In genomic region chr20:48094196-48094749, GRCh38 we compare ENCODE assay signal across 24 cellular contexts.
A peak's percentile ranks its signal among the peaks of the same experiment; 100 is the strongest.
DNase-seq lines count a peak whose midpoint lies in the region; ATAC-seq, FAIRE-seq and TF ChIP-seq lines count a peak whose summit lies in the region.
"Had no signal": no experiment of that assay in that cellular context is flagged by ENCODE, and none has a peak within 500 bp of the region (broad histone marks: within the 10 kb centered on the region; RNA-seq: fewer than 3 reads in every experiment).

No MANE protein-coding gene starts in this region.

- H3K9me1 ChIP-seq in K562 (ENCODE audit: control insufficient read depth, insufficient read depth, low read length) = no peaks in the 10 kb centered on the region

- H3K27me3 ChIP-seq in K562 (ENCODE audit: control insufficient read depth in 2 of 2, insufficient read depth in 2 of 2, low read length in 2 of 2) (peaks cover 0 to 7% of the 10 kb centered on the region in 2 experiments; a peak in 2 of 5 replicates), testis (no peaks in the 10 kb centered on the region)
- H3K27me3 ChIP-seq: BE2C, BLaER1 had no signal

- no peaks in the 10 kb centered on the region; a peak in 1 of 5 replicates for H3K4me1 ChIP-seq in K562 (replicated peaks in 1 of 2; ENCODE audit: control insufficient read depth in 2 of 2, insufficient read depth in 2 of 2, low read length in 2 of 2)
- no peaks in the 10 kb centered on the region for H3K4me1 ChIP-seq in testis
- H3K4me1 ChIP-seq: BE2C had no signal

- TF ChIP-seq RAD21 in K562 (CRISPR knock-in tag; conservative IDR thresholded peaks at IDR 0.05 in 1 of 2, IDR thresholded peaks at IDR 0.05 in 1 of 2) = no peak

- no peak for TF ChIP-seq EP300 in K562 (IDR thresholded peaks at IDR 0.05; ENCODE audit: low read length)

- no peaks in the 10 kb centered on the region for H3K9me3 ChIP-seq in K562 (replicated peaks; ENCODE audit: control insufficient read depth, insufficient read depth, low read depth, low read length)
- no peaks in the 10 kb centered on the region for H3K9me3 ChIP-seq in testis
- H3K9me3 ChIP-seq: BE2C, BLaER1 had no signal

- whole genome bisulfite sequencing in K562 (ENCODE audit: insufficient coverage, low coverage, missing lambda C conversion rate) = 8% methylated on average over 5 of the region's 5 CpGs
- WGBS in testis, 2 donors = 91 to 95% methylated on average over 5 of the region's 5 CpGs

- H3K4me3 ChIP-seq in K562 = no peak overlapping the region
- H3K4me3 ChIP-seq in testis = no peak overlapping the region
- H3K4me3 ChIP-seq: BLaER1 had no signal

- FAIRE-seq in K562 (lab: Jason Lieb, UNC) = no peak
- FAIRE-seq: A204.1, G401.6, GM12891, GM19239 had no signal

- H4K20me1 ChIP-seq in K562 (replicated peaks; ENCODE audit: control insufficient read depth, insufficient read depth, low read length) = no peaks in the 10 kb centered on the region
- H4K20me1 ChIP-seq: BLaER1 had no signal

- H3K79me2 ChIP-seq in K562 (ENCODE audit: control insufficient read depth, insufficient read depth, low read length) = no peaks in the 10 kb centered on the region

- H2AFZ ChIP-seq in K562 (ENCODE audit: low read depth, low read length) = no peak overlapping the region

- TF ChIP-seq POLR2A in K562 (conservative IDR thresholded peaks at IDR 0.05) (no peak), testis (IDR thresholded peaks at IDR 0.05) (no peak)

- H3K36me3 ChIP-seq in K562 (ENCODE audit: control insufficient read depth, insufficient read depth, low read length) = no peaks in the 10 kb centered on the region
- H3K36me3 ChIP-seq in testis (ENCODE audit: low read depth, missing control alignments) = no peaks in the 10 kb centered on the region
- H3K36me3 ChIP-seq: BE2C, BLaER1 had no signal

- POLR2A ChIA-PET in K562 (lab: Yijun Ruan, JAX) = no interaction called here

- intact Hi-C loops in K562 (cut with micrococcal nuclease) = no loop called here
- intact Hi-C loops in testis (cut with DNase I; ENCODE audit: low total_unique reads) = no loop called here

- in situ Hi-C loops in K562 (cut with MboI) = no loop called here

- ATAC-seq in SK-N-SH treated with all-trans-retinoic acid at 6 μM for 48 hours (no peak), K562 (no peak), GM21515 (IDR thresholded peaks at IDR 0.05; ENCODE audit: unreplicated experiment) (no peak)

- TF ChIP-seq CTCF in K562 (IDR thresholded peaks at IDR 0.05 in 2 of 3, conservative IDR thresholded peaks at IDR 0.05 in 1 of 3; ENCODE audit: insufficient read depth in 2 of 3, low read depth in 1 of 3, low read length in 3 of 3) = no peak
- TF ChIP-seq CTCF in testis (IDR thresholded peaks at IDR 0.05) = no peak

- DNase-seq in SK-N-DZ (ENCODE audit: low spot score) (peak; percentile 55), K562 (ENCODE audit: extremely low read depth in 1 of 4, low spot score in 3 of 4) (no peak), SIG-M5 (lab: John Stamatoyannopoulos, UW) (no peak), testis (no peak)
- DNase-seq in stimulated activated CD4-positive, alpha-beta T cell treated with anti-CD3 and anti-CD28 coated beads, Interleukin-2, amount 100 ng/mL, for 24 hours = no peak
- DNase-seq: 8988T; ACHN; BE2C; C1 segment of cervical spinal cord; CD4-positive, alpha-beta memory T cell; CD4-positive, CD25-positive, alpha-beta regulatory T cell; CD8-positive, alpha-beta memory T cell; COR-L47; DMS 273 treated with DMSO at 0.1 percent for 48 hours; DMS153; DMS79 treated with DMSO at 0.1 percent for 48 hours; GF-D8 had no signal

- H3K4me2 ChIP-seq in K562 (ENCODE audit: insufficient read depth, low read length) = no peak overlapping the region
- H3K4me2 ChIP-seq: BLaER1 had no signal

- H3K9ac ChIP-seq in K562 (ENCODE audit: insufficient read depth in 1 of 2, low read depth in 2 of 2, low read length in 2 of 2) = no peak overlapping the region
- H3K9ac ChIP-seq: BLaER1 had no signal

- no TSS peak for BruUV-seq in K562 (replicated peaks; lab: Mats Ljungman, UMichigan)

- H3K27ac ChIP-seq in K562 (ENCODE audit: extremely low read depth, low read depth, low read length) = no peak overlapping the region
- no peak overlapping the region for H3K27ac ChIP-seq in testis
- H3K27ac ChIP-seq: BLaER1 had no signal

- CTCF ChIA-PET in K562 (lab: Yijun Ruan, JAX; ENCODE audit: low intra/inter-chr PET ratio) = no interaction called here

TF ChIP-seq in SK-N-SH treated with all-trans-retinoic acid at 6 μM for 48 hours, 23 proteins besides CTCF, POLR2A, EP300 and RAD21:
- peak; percentile 12; the same call in 1 of the 2 replicates for TF ChIP-seq TCF4 (CRISPR knock-in tag; IDR thresholded peaks at IDR 0.05; ENCODE audit: borderline replicate concordance)
- TF ChIP-seq TSHZ2 (CRISPR knock-in tag; IDR thresholded peaks at IDR 0.05) = no peak

TF ChIP-seq in K562, 482 proteins besides CTCF, POLR2A, EP300 and RAD21 (continues in another document):
- TF ChIP-seq ZNF785 (CRISPR knock-in tag; IDR thresholded peaks at IDR 0.05) = no peak
- no peak for TF ChIP-seq BRF2 (IDR thresholded peaks at IDR 0.05; ENCODE audit: borderline replicate concordance, insufficient read depth, insufficient read length)
- no peak for TF ChIP-seq NFYB (IDR thresholded peaks at IDR 0.05; ENCODE audit: extremely low read depth, insufficient read length)
- TF ChIP-seq ZNF408 (CRISPR knock-in tag; IDR thresholded peaks at IDR 0.05; ENCODE audit: low read depth) = no peak
- no peak for TF ChIP-seq ZNF589 (CRISPR knock-in tag; IDR thresholded peaks at IDR 0.05; ENCODE audit: low read depth)
- TF ChIP-seq PATZ1 (CRISPR knock-in tag; IDR thresholded peaks at IDR 0.05; ENCODE audit: borderline replicate concordance) = peak; percentile 85; the same call in 1 of the 2 replicates
- TF ChIP-seq ZFP1 (CRISPR knock-in tag; IDR thresholded peaks at IDR 0.05) = no peak
- no peak for TF ChIP-seq ZBTB34 (CRISPR knock-in tag; IDR thresholded peaks at IDR 0.05)
- TF ChIP-seq ZNF217 (CRISPR knock-in tag; IDR thresholded peaks at IDR 0.05) = no peak
- TF ChIP-seq CHAMP1 (IDR thresholded peaks at IDR 0.05) = no peak
